8 cellular contexts compared by ENCODE assay signal in the genomic region with DNA sequence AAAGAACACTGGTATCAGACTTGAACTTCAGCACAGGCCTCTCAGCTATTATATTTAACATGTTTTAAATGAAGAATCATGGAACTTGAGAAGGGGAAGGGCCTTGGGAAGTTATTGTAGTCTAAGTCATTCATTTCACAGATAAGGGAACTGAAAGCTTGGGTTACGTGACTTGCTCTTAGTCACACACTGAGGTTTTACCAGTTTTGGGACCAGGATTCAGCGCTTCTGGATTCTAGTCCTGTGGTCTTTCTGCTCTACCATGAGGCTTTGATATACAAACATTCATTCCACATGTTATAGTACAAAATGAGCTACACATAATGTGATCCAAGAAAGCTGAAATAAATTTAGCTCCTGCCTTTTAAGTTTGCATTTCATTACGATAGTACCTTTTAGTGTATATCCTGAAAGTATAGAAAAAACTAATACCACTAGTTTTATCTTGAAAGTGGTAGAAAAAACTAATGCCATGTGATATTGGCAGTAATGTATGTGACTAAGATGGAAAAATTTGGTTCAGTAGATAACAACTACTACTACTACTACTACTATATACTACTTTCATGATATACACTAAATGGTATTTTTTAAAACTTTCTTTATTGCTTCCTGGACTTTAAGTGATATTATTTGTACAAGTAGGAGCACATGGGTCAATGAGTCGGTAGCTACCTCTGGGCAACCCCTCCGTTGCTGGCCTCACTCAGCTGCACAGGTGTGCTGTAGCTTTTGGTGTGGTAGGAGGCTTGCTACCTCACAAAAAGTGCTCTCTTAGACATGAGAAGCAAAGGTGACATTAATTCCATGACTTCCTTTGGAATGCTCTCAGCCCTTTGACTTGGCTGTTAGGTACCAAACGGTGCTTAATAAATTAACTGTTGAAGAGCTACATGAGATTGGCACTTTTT. TPM values are rescaled to one million over a fixed set of nuclear protein-coding genes. Genes with fewer than 3 reads are reported as not detected.
DNase-seq lines count a peak whose midpoint lies in the region; ATAC-seq and TF ChIP-seq lines count a peak whose summit lies in the region.

No MANE protein-coding gene starts in this region.

- H3K4me3 Mint-ChIP-seq in CD4-positive, alpha-beta memory T cell: no peak overlapping the region

- in situ Hi-C loops in G401 (cut with HindIII; ENCODE audit: low sequenced_read_pairs): no loop called here

- H3K9me3 Mint-ChIP-seq in CD4-positive, alpha-beta memory T cell: no peaks in the 10 kb centered on the region

- peaks cover 5% of the 10 kb centered on the region for H3K36me3 ChIP-seq in CD4-positive, alpha-beta memory T cell (ENCODE audit: insufficient read depth, low read length)
- no peaks in the 10 kb centered on the region for H3K36me3 ChIP-seq in adrenal gland (replicated peaks in 1 of 2)

- H3K36me3 Mint-ChIP-seq in CD4-positive, alpha-beta memory T cell: peaks cover 14 to 31% of the 10 kb centered on the region in 2 donors

- H3K27ac Mint-ChIP-seq in CD4-positive, alpha-beta memory T cell: peak overlapping the region in 5 of 7 donors; percentile 12 to 76 (median 57)

- H3K4me1 Mint-ChIP-seq in CD4-positive, alpha-beta memory T cell: peaks cover 13 to 36% (median 18%) of the 10 kb centered on the region in 4 donors

- 61 to 75% (median 70%) methylated on average over 6 of the region's 6 CpGs for WGBS in adrenal gland, 4 donors

- ATAC-seq in GM19455 (IDR thresholded peaks at IDR 0.05; ENCODE audit: unreplicated experiment) (peak; percentile 82), HG03442 (IDR thresholded peaks at IDR 0.05; ENCODE audit: unreplicated experiment) (peak; percentile 92)

- intact Hi-C loops in CD4-positive, alpha-beta memory T cell (cut with micrococcal nuclease): loop anchor here (1.0 to 5.0 kb wide), 6 partner anchors 35 to 510 kb away; no protein-coding TSS in a partner anchor
- intact Hi-C loops in adrenal gland (cut with DNase I): no loop called here

- POLR2A ChIA-PET in CD4-positive, alpha-beta memory T cell (lab: Charles Lee; ENCODE audit: partially characterized antibody): interaction anchor here (0.9 to 4.6 kb wide), 5 partner anchors 8 to 179 kb away, joined by 3 to 35 read pairs (median 3); a partner anchor contains a TSS

- TF ChIP-seq CTCF in adrenal gland (IDR thresholded peaks at IDR 0.05): no peak

- no peak for TF ChIP-seq POLR2A in adrenal gland (IDR thresholded peaks at IDR 0.05)

- no peaks in the 10 kb centered on the region for H3K27me3 ChIP-seq in CD4-positive, alpha-beta memory T cell (ENCODE audit: insufficient read depth, low read length)
- H3K27me3 ChIP-seq in adrenal gland: no peaks in the 10 kb centered on the region

- no peaks in the 10 kb centered on the region for H3K9me3 ChIP-seq in CD4-positive, alpha-beta memory T cell (ENCODE audit: control insufficient read depth in 1 of 2, low read length in 2 of 2)
- no peaks in the 10 kb centered on the region for H3K9me3 ChIP-seq in adrenal gland (replicated peaks in 1 of 3)

- peaks cover 16% of the 10 kb centered on the region for H3K4me1 ChIP-seq in CD4-positive, alpha-beta memory T cell (ENCODE audit: insufficient read depth, low read length)
- H3K4me1 ChIP-seq in adrenal gland (replicated peaks in 1 of 2): peaks cover 9 to 23% of the 10 kb centered on the region in 2 donors

- H3K4me3 ChIP-seq in CD4-positive, alpha-beta memory T cell (ENCODE audit: low read length in 2 of 2): no peak overlapping the region
- H3K4me3 ChIP-seq in adrenal gland: no peak overlapping the region

- CTCF ChIA-PET in CD4-positive, alpha-beta memory T cell (lab: Charles Lee; ENCODE audit: partially characterized antibody): interaction anchor here (0.8 to 5.0 kb wide), 34 partner anchors 8 to 508 kb away, joined by 3 to 63 read pairs (median 6); a partner anchor contains a TSS

- DNase-seq in CD4-positive, alpha-beta memory T cell: no peak
- DNase-seq in adrenal gland: peak in 4 of 7 donors; percentile 27 to 43 (median 39)
- peak; percentile 9 for DNase-seq in stromal cell of bone marrow (ENCODE audit: low read depth)
- DNase-seq in NCI-H1048 (lab: John Stamatoyannopoulos, UW): no peak
- no peak for DNase-seq in G401 (ENCODE audit: low spot score)
- DNase-seq in EL: no peak

- no peak overlapping the region for H3K27ac ChIP-seq in CD4-positive, alpha-beta memory T cell (ENCODE audit: low read depth, low read length)
- peak overlapping the region in 3 of 5 donors; percentile 39 to 41 (median 39) for H3K27ac ChIP-seq in adrenal gland

- H3K27me3 Mint-ChIP-seq in CD4-positive, alpha-beta memory T cell: no peaks in the 10 kb centered on the region

RNA-seq across cellular contexts. Expression of a gene that starts 40.7 kb away (rescaled TPM):
- total RNA-seq in CD4-positive, alpha-beta memory T cell: not detected
- under 1 TPM; 0.50 to 1.00 TPM for polyA plus RNA-seq in CD4-positive, alpha-beta memory T cell
- 1 to 10 TPM in 1 of 8 donors, under 1 TPM in 5, not detected in 2; 0.08 to 1.5 (median 0.47) TPM for total RNA-seq in adrenal gland
- polyA plus RNA-seq in adrenal gland: under 1 TPM; 0.16 to 0.46 (median 0.27) TPM
- total RNA-seq in G401 (2014; rRNA removed; shearing (Covaris generic)): 204 and 260 TPM in 2 replicates

Comparison
In these comparisons a context has a peak if more than half of its experiments do, and no peak if none do; other contexts are left out.
1. DNase-seq: peak in adrenal gland (4 of 7) and stromal cell of bone marrow (single experiment); none in CD4-positive, alpha-beta memory T cell (0 of 5), NCI-H1048 (single experiment), G401 (single experiment) and EL (single experiment).
2. RNA of a gene that starts 40.7 kb away (total RNA-seq): 204 to 260 TPM in G401; 0.08 to 1.5 TPM in adrenal gland and not detected in CD4-positive, alpha-beta memory T cell; every median in the first group is over 10 times any median in the second.